In genomic region chr1:17687125-17687524, GRCh38 we compare ENCODE assay signal across 21 cellular contexts.
DNase-seq lines count a peak whose midpoint lies in the region; ATAC-seq and TF ChIP-seq lines count a peak whose summit lies in the region.
"Had no signal": no experiment of that assay in that cellular context is flagged by ENCODE, and none has a peak within 500 bp of the region (broad histone marks: within the 10 kb centered on the region; RNA-seq: fewer than 3 reads in every experiment).

No MANE protein-coding gene starts in this region.

- H3K9me3 ChIP-seq in BLaER1 (no peaks in the 10 kb centered on the region), MG63 (no peaks in the 10 kb centered on the region)

- no peaks in the 10 kb centered on the region for H3K27me3 ChIP-seq in BLaER1
- H3K27me3 ChIP-seq in MG63, result no peaks in the 10 kb centered on the region

- H3K9ac ChIP-seq in BLaER1, result no peak overlapping the region

- TF ChIP-seq CTCF in fibroblast of the aortic adventitia (IDR thresholded peaks at IDR 0.05; ENCODE audit: insufficient read depth, low read length), result no peak

- no peak overlapping the region for H3K27ac ChIP-seq in BLaER1
- H3K27ac ChIP-seq: HL-60, PC-9, SK-N-MC had no signal

- ATAC-seq in HG03565 (IDR thresholded peaks at IDR 0.05; ENCODE audit: unreplicated experiment) (no peak), GM18867 (IDR thresholded peaks at IDR 0.05; ENCODE audit: unreplicated experiment) (no peak)
- ATAC-seq: GM12878, HCT116 had no signal

- H4K20me1 ChIP-seq in BLaER1, result peaks cover 11% of the 10 kb centered on the region; the same call in 1 of the 2 replicates

- peak overlapping the region; percentile 2 for H3K4me2 ChIP-seq in BLaER1
- H3K4me2 ChIP-seq: PC-9 had no signal

- H3K36me3 ChIP-seq in BLaER1 (peaks cover 33% of the 10 kb centered on the region), MG63 (peaks cover 8% of the 10 kb centered on the region; the same call in 1 of the 2 replicates)

- peaks cover 78% of the 10 kb centered on the region for H3K4me1 ChIP-seq in BLaER1

- H3K4me3 ChIP-seq in BLaER1 (no peak overlapping the region), MG63 (no peak overlapping the region), fibroblast of the aortic adventitia (ENCODE audit: low read depth, low read length) (no peak overlapping the region), skeletal muscle cell (ENCODE audit: low read depth, low read length) (no peak overlapping the region)
- H3K4me3 ChIP-seq: GM12878, PC-9, SK-N-MC had no signal

- DNase-seq in MG63, result peak; percentile 69
- peak; percentile 68 for DNase-seq in fibroblast of the aortic adventitia (ENCODE audit: low read depth)
- peak; percentile 6 for DNase-seq in skeletal muscle cell (ENCODE audit: low read depth)
- DNase-seq in 8988T, result no peak
- DNase-seq: AML-193, DMS79, KG1, NCI-H1092 treated with DMSO at 0.1 percent for 48 hours, NCI-H1436 treated with DMSO at 0.1 percent for 48 hours, NCI-H1930, PC-9, RPMI8226, SHP77, SW 1271 had no signal
